Comparison of ENCODE assay signal across 10 cellular contexts in genomic region chr16:1332618-1333148, GRCh38. TPM values are rescaled to one million over a fixed set of nuclear protein-coding genes. Genes with fewer than 3 reads are reported as not detected.
DNase-seq lines count a peak whose midpoint lies in the region; ATAC-seq and TF ChIP-seq lines count a peak whose summit lies in the region.
"Had no signal": no experiment of that assay in that cellular context is flagged by ENCODE, and none has a peak within 500 bp of the region (broad histone marks: within the 10 kb centered on the region; RNA-seq: fewer than 3 reads in every experiment).

No MANE protein-coding gene starts in this region.

- H3K27me3 ChIP-seq in right atrium auricular region, result peaks cover 9 to 24% of the 10 kb centered on the region in 2 donors

- no peaks in the 10 kb centered on the region for H3K36me3 ChIP-seq in right atrium auricular region
- H3K36me3 ChIP-seq in urinary bladder (ENCODE audit: insufficient read depth), result no peaks in the 10 kb centered on the region

- WGBS in urinary bladder, result 6% methylated on average over 26 of the region's 26 CpGs

- H3K4me1 ChIP-seq in right atrium auricular region (peaks cover 0 to 36% of the 10 kb centered on the region in 2 donors), urinary bladder (ENCODE audit: insufficient read depth) (no peaks in the 10 kb centered on the region)

- H3K4me3 ChIP-seq in right atrium auricular region, result peak overlapping the region; percentile 41 to 57
- peak overlapping the region; percentile 40 for H3K4me3 ChIP-seq in urinary bladder (ENCODE audit: low read depth, low read length)

- H3K4me1 Mint-ChIP-seq in chondrocyte (ENCODE audit: low read depth) (peaks cover 4% of the 10 kb centered on the region), naive B cell (peaks cover 13 to 25% (median 17%) of the 10 kb centered on the region in 3 donors)

- H3K27ac Mint-ChIP-seq in chondrocyte (ENCODE audit: unreplicated experiment) (no peak overlapping the region), naive B cell (peak overlapping the region in 5 of 6 donors; percentile 88 to 97 (median 92))

- H3K9me3 Mint-ChIP-seq in chondrocyte (ENCODE audit: low read depth), result no peaks in the 10 kb centered on the region
- H3K9me3 Mint-ChIP-seq in naive B cell, result peaks cover 0 to 3% (median 0%) of the 10 kb centered on the region in 7 donors
- H3K9me3 Mint-ChIP-seq: CD4-positive, CD25-positive, alpha-beta regulatory T cell had no signal

- intact Hi-C loops in Right ventricle myocardium inferior (cut with DNase I), result no loop called here

- TF ChIP-seq CTCF in right atrium auricular region (IDR thresholded peaks at IDR 0.05), result no peak
- no peak for TF ChIP-seq CTCF in chondrocyte (IDR thresholded peaks at IDR 0.05)

- H3K36me3 Mint-ChIP-seq in chondrocyte (ENCODE audit: low read depth) (no peaks in the 10 kb centered on the region), naive B cell (no peaks in the 10 kb centered on the region)
- H3K36me3 Mint-ChIP-seq: CD4-positive, CD25-positive, alpha-beta regulatory T cell had no signal

- H3K27me3 Mint-ChIP-seq in chondrocyte (ENCODE audit: low read depth) (peaks cover 26% of the 10 kb centered on the region), naive B cell (peaks cover 0 to 22% (median 0%) of the 10 kb centered on the region in 3 donors)

- H3K4me3 Mint-ChIP-seq in chondrocyte (ENCODE audit: unreplicated experiment) (peak overlapping the region; percentile 35), naive B cell (peak overlapping the region; percentile 82 to 89 (median 86))

- H3K9me3 ChIP-seq in right atrium auricular region, result peaks cover 0 to 5% of the 10 kb centered on the region in 2 donors

- ATAC-seq in Right ventricle myocardium inferior, result no peak
- no peak for ATAC-seq in naive B cell (ENCODE audit: low read depth in 2 of 2)
- no peak for ATAC-seq in HG02623 (IDR thresholded peaks at IDR 0.05; ENCODE audit: unreplicated experiment)

- no peak overlapping the region for H3K27ac ChIP-seq in right atrium auricular region
- no peak overlapping the region for H3K27ac ChIP-seq in urinary bladder (ENCODE audit: low read depth)

- DNase-seq in right atrium auricular region (ENCODE audit: low spot score) (no peak), Right ventricle myocardium inferior (ENCODE audit: missing footprints) (no peak), chondrocyte (ENCODE audit: low spot score) (no peak), naive B cell (no peak), NCI-H748 treated with DMSO at 0.1 percent for 48 hours (lab: John Stamatoyannopoulos, UW) (no peak)
- DNase-seq in activated CD8-positive, alpha-beta memory T cell treated with anti-CD3 and anti-CD28 coated beads, Interleukin-2, amount 50 U/mL, for 48 hours, result no peak
- DNase-seq: NCI-H1417 treated with DMSO at 0.1 percent for 48 hours had no signal

RNA-seq across cellular contexts. Expression of gene BAIAP3, which starts 0.8 kb away (rescaled TPM):
- total RNA-seq in right atrium auricular region (1 to 10 TPM in 1 of 2 donors, under 1 TPM in 1; 0.35 to 2.4 TPM), Right ventricle myocardium inferior (1.9 TPM), chondrocyte (0.36 to 1.7 TPM (median 1.5 TPM) in 3 replicates), urinary bladder (0.63 TPM)
- polyA plus RNA-seq in naive B cell (ENCODE audit: low read depth in 6 of 6) (1 to 10 TPM in 1 of 6 donors, under 1 TPM in 4, not detected in 1; 0.20 to 1.3 (median 0.67) TPM), urinary bladder (2.7 TPM)

RNA-seq across cellular contexts. Expression of gene TSR3, which starts 19.0 kb away (rescaled TPM):
- total RNA-seq in right atrium auricular region (10 to 100 TPM; 72.8 to 73.7 TPM), Right ventricle myocardium inferior (54.6 TPM), chondrocyte (52.2 to 56.8 TPM (median 56.0 TPM) in 3 replicates), urinary bladder (22.3 TPM)
- polyA plus RNA-seq in naive B cell (ENCODE audit: low read depth in 6 of 6) (100 to 1,000 TPM in 3 of 6 donors, 10 to 100 TPM in 3; 87.9 to 103 (median 99.1) TPM), urinary bladder (62.1 TPM)

RNA-seq across cellular contexts. Expression of gene GNPTG, which starts 19.0 kb away (rescaled TPM):
- total RNA-seq in right atrium auricular region, result 10 to 100 TPM; 31.8 to 46.7 TPM
- 35.0 TPM for total RNA-seq in Right ventricle myocardium inferior
- 58.3 to 68.4 TPM (median 60.7 TPM) in 3 replicates for total RNA-seq in chondrocyte
- polyA plus RNA-seq in naive B cell (ENCODE audit: low read depth in 6 of 6), result 10 to 100 TPM; 39.7 to 52.1 (median 44.6) TPM
- total RNA-seq in urinary bladder, result 28.0 TPM
- 70.4 TPM for polyA plus RNA-seq in urinary bladder

RNA-seq across cellular contexts. Expression of gene UBE2I, which starts 23.2 kb away (rescaled TPM):
- total RNA-seq in right atrium auricular region (10 to 100 TPM; 58.8 to 59.5 TPM), Right ventricle myocardium inferior (89.4 TPM), chondrocyte (97.9 to 110 TPM (median 105 TPM) in 3 replicates), urinary bladder (41.9 TPM)
- polyA plus RNA-seq in naive B cell (ENCODE audit: low read depth in 6 of 6) (100 to 1,000 TPM in 5 of 6 donors, 10 to 100 TPM in 1; 99.5 to 121 (median 114) TPM), urinary bladder (84.1 TPM)
